In the genomic region with DNA sequence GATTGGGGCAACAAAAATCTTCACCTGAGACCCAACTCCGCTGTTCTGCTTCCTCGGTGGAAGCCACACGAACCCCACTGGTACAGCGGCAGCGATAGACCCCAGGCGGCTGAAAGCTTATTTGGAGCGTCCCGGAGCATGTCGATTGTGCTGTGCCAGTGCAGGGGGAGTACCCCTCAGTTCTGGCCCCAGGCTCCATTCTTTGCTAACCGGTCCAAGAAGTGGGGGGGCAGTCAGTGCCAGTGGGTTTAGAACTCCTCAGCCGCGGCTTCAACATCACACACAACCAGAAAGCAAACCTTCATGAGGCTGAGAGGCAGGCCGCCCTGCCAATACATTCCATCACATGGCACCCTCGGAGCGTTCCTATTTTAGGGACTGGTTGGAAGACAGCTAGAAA, we compare ENCODE assay signal across 8 cellular contexts. TPM values are rescaled to one million over a fixed set of nuclear protein-coding genes. Genes with fewer than 3 reads are reported as not detected.
DNase-seq lines count a peak whose midpoint lies in the region; ATAC-seq and TF ChIP-seq lines count a peak whose summit lies in the region.

No MANE protein-coding gene starts in this region.

- BruUV-seq in mammary epithelial cell (replicated peaks; lab: Mats Ljungman, UMichigan) = no TSS peak

- H3K9ac ChIP-seq in mammary epithelial cell (ENCODE audit: insufficient read depth, low read length) = peak overlapping the region; percentile 74

- no peak for ATAC-seq in stimulated activated naive CD8-positive, alpha-beta T cell treated with anti-CD3 and anti-CD28 coated beads, Interleukin-15, Interleukin-2, amounts not matched to agents 100 U/mL and 50 U/mL, for 24 hours
- no peak for ATAC-seq in HG03442 (IDR thresholded peaks at IDR 0.05; ENCODE audit: unreplicated experiment)
- no peak for ATAC-seq in HG03095 (IDR thresholded peaks at IDR 0.05; ENCODE audit: unreplicated experiment)
- ATAC-seq in GM21381 (IDR thresholded peaks at IDR 0.05; ENCODE audit: unreplicated experiment) = no peak

- H3K27me3 ChIP-seq in mammary epithelial cell (ENCODE audit: insufficient read depth, low read length) = no peaks in the 10 kb centered on the region

- 15% methylated on average over 14 of the region's 15 CpGs for WGBS in mammary epithelial cell (ENCODE audit: low coverage, missing lambda C conversion rate)

- H3K79me2 ChIP-seq in mammary epithelial cell (ENCODE audit: insufficient read depth, low read length) = peaks cover 25% of the 10 kb centered on the region

- peak overlapping the region; percentile 83 for H3K27ac ChIP-seq in mammary epithelial cell (ENCODE audit: insufficient read depth, low read depth, low read length)

- H3K36me3 ChIP-seq in mammary epithelial cell (ENCODE audit: insufficient read depth, low read length) = no peaks in the 10 kb centered on the region

- H3K4me3 Mint-ChIP-seq in stimulated activated naive CD8-positive, alpha-beta T cell treated with anti-CD3 and anti-CD28 coated beads, Interleukin-15, Interleukin-2, amounts not matched to agents 100 ng/mL and 50 ng/mL, for 24 hours = peak overlapping the region; percentile 74
- H3K4me3 Mint-ChIP-seq in mesothelial cell of epicardium = peak overlapping the region; percentile 67

- no peaks in the 10 kb centered on the region for H3K9me3 ChIP-seq in mammary epithelial cell (replicated peaks; ENCODE audit: insufficient read depth, low read length)

- intact Hi-C loops in mammary epithelial cell (cut with micrococcal nuclease) = loop anchor here (5.0 to 10.0 kb wide), 3 partner anchors 65 to 688 kb away; partner anchors contain the start of genes OVCA2, SGSM2, TLCD2 and TSR1

- no peak for DNase-seq in stimulated activated naive CD8-positive, alpha-beta T cell treated with anti-CD3 and anti-CD28 coated beads, Interleukin-15, Interleukin-2, amounts not matched to agents 100 U/mL and 50 U/mL, for 24 hours
- DNase-seq in mammary epithelial cell (no peak), mesothelial cell of epicardium (ENCODE audit: low spot score in 2 of 2, unreplicated experiment in 2 of 2) (no peak), GM03348 (ENCODE audit: low spot score) (no peak)

- peaks cover 51% of the 10 kb centered on the region for H3K4me1 Mint-ChIP-seq in stimulated activated naive CD8-positive, alpha-beta T cell treated with anti-CD3 and anti-CD28 coated beads, Interleukin-15, Interleukin-2, amounts not matched to agents 100 ng/mL and 50 ng/mL, for 24 hours (ENCODE audit: low read depth)
- peaks cover 29% of the 10 kb centered on the region for H3K4me1 Mint-ChIP-seq in mesothelial cell of epicardium

- H3K4me3 ChIP-seq in mammary epithelial cell (replicated peaks in 1 of 3; ENCODE audit: insufficient read depth in 1 of 3, low read depth in 2 of 3, low read length in 3 of 3) = peak overlapping the region; percentile 32 to 48 (median 39)

- H3K36me3 Mint-ChIP-seq in stimulated activated naive CD8-positive, alpha-beta T cell treated with anti-CD3 and anti-CD28 coated beads, Interleukin-15, Interleukin-2, amounts not matched to agents 100 ng/mL and 50 ng/mL, for 24 hours (ENCODE audit: low read depth) = peaks cover 11% of the 10 kb centered on the region
- H3K36me3 Mint-ChIP-seq in mesothelial cell of epicardium = no peaks in the 10 kb centered on the region

- H3K4me2 ChIP-seq in mammary epithelial cell (ENCODE audit: insufficient read depth, low read depth, low read length) = peak overlapping the region; percentile 94

- H3K27ac Mint-ChIP-seq in stimulated activated naive CD8-positive, alpha-beta T cell treated with anti-CD3 and anti-CD28 coated beads, Interleukin-15, Interleukin-2, amounts not matched to agents 100 ng/mL and 50 ng/mL, for 24 hours = peak overlapping the region; percentile 67
- peak overlapping the region; percentile 56 for H3K27ac Mint-ChIP-seq in mesothelial cell of epicardium

- no peaks in the 10 kb centered on the region for H3K27me3 Mint-ChIP-seq in stimulated activated naive CD8-positive, alpha-beta T cell treated with anti-CD3 and anti-CD28 coated beads, Interleukin-15, Interleukin-2, amounts not matched to agents 100 ng/mL and 50 ng/mL, for 24 hours
- no peaks in the 10 kb centered on the region for H3K27me3 Mint-ChIP-seq in mesothelial cell of epicardium (ENCODE audit: low read depth)

- no peak overlapping the region for H2AFZ ChIP-seq in mammary epithelial cell (ENCODE audit: low read depth, low read length)

- TF ChIP-seq CTCF in mammary epithelial cell (conservative IDR thresholded peaks at IDR 0.05 in 1 of 2, IDR thresholded peaks at IDR 0.05 in 1 of 2; ENCODE audit: extremely low read depth in 1 of 2, insufficient read depth in 1 of 2, low read depth in 1 of 2, low read length in 2 of 2) = no peak
- no peak for TF ChIP-seq CTCF in mesothelial cell of epicardium (IDR thresholded peaks at IDR 0.05; ENCODE audit: unreplicated experiment)

- peaks cover 63% of the 10 kb centered on the region for H3K4me1 ChIP-seq in mammary epithelial cell (ENCODE audit: insufficient read depth, low read length)

- CTCF ChIA-PET in mammary epithelial cell (lab: Charles Lee; ENCODE audit: low non-redundant PET) = no interaction called here

- no peaks in the 10 kb centered on the region for H3K9me3 Mint-ChIP-seq in stimulated activated naive CD8-positive, alpha-beta T cell treated with anti-CD3 and anti-CD28 coated beads, Interleukin-15, Interleukin-2, amounts not matched to agents 100 ng/mL and 50 ng/mL, for 24 hours
- no peaks in the 10 kb centered on the region for H3K9me3 Mint-ChIP-seq in mesothelial cell of epicardium

- dilution Hi-C loops in mammary epithelial cell (cut with HindIII; ENCODE audit: low sequenced_read_pairs) = no loop called here

- no peaks in the 10 kb centered on the region for H4K20me1 ChIP-seq in mammary epithelial cell (ENCODE audit: insufficient read depth, low read length)

- in situ Hi-C loops in mammary epithelial cell (cut with MboI; ENCODE audit: low sequenced_read_pairs in 2 of 2) = no loop called here

RNA-seq across cellular contexts. Expression of gene MNT, which starts 1.7 kb away (rescaled TPM):
- total RNA-seq in mammary epithelial cell (10 to 100 TPM in 1 of 2 donors, 1 to 10 TPM in 1; 5.5 to 32.3 TPM), mesothelial cell of epicardium (47.5 to 49.1 TPM (median 48.3 TPM) in 3 replicates)
- 4.1 TPM for polyA plus RNA-seq in mammary epithelial cell
- 7.8 TPM for polyA minus RNA-seq in mammary epithelial cell
